ENCODE assay signal across 15 cellular contexts in genomic region chr2:117801826-117802225, GRCh38.
"Had no signal": no experiment of that assay in that cellular context is flagged by ENCODE, and none has a peak within 500 bp of the region (broad histone marks: within the 10 kb centered on the region; RNA-seq: fewer than 3 reads in every experiment).

No MANE protein-coding gene starts in this region.

- H3K36me3 ChIP-seq: left lung, thyroid gland had no signal

- H3K27ac ChIP-seq: hepatocyte, left lung, parathyroid adenoma, thyroid gland had no signal

- H3K4me1 ChIP-seq: left lung, parathyroid adenoma, thyroid gland had no signal

- H3K27me3 ChIP-seq: hepatocyte, thyroid gland had no signal

- DNase-seq: activated CD4-positive, alpha-beta T cell treated with anti-CD3 and anti-CD28 coated beads, Interleukin-2, amount 10 ng/mL, durations not matched to agents 7 days and 5 days; activated CD4-positive, CD25-positive, alpha-beta regulatory T cell; activated CD8-positive, alpha-beta memory T cell treated with anti-CD3 and anti-CD28 coated beads, Interleukin-2, amount 50 U/mL, for 48 hours; activated gamma-delta T cell treated with Interleukin-2 at 50 U/mL for 16 hours; amygdala; effector memory CD4-positive, alpha-beta T cell; left lung; mucosa of descending colon; naive thymus-derived CD4-positive, alpha-beta T cell; retina; stimulated activated CD4-positive, alpha-beta T cell treated with anti-CD3 and anti-CD28 coated beads, Interleukin-2, amount 100 ng/mL, for 48 hours; thyroid gland had no signal

- H3K9me3 ChIP-seq: left lung, mucosa of descending colon, thyroid gland had no signal

- H2AFZ ChIP-seq: hepatocyte, parathyroid adenoma had no signal

- H3K4me3 ChIP-seq: hepatocyte, left lung, mucosa of descending colon, thyroid gland had no signal

- ATAC-seq: left lung; mucosa of descending colon; naive thymus-derived CD4-positive, alpha-beta T cell; stimulated activated memory B cell treated with anti-CD40 and anti-IgM and Interleukin-4, amounts not matched to agents 10 μg/mL and 1 μg/mL and 100 μg/mL, for 72 hours had no signal

- H3K9ac ChIP-seq: parathyroid adenoma had no signal

- H3K4me2 ChIP-seq: hepatocyte had no signal
